ENCODE assay signal across 9 cellular contexts in genomic region chr1:234230414-234230862, GRCh38.
DNase-seq lines count a peak whose midpoint lies in the region; ATAC-seq and TF ChIP-seq lines count a peak whose summit lies in the region.
"Had no signal": no experiment of that assay in that cellular context is flagged by ENCODE, and none has a peak within 500 bp of the region (broad histone marks: within the 10 kb centered on the region; RNA-seq: fewer than 3 reads in every experiment).

No MANE protein-coding gene starts in this region.

- no peak for TF ChIP-seq RAD21 in neural cell (conservative IDR thresholded peaks at IDR 0.05)

- peak overlapping the region; percentile 10 for H3K27ac ChIP-seq in neural cell (ENCODE audit: low read length)

- H3K4me2 ChIP-seq in neural cell (ENCODE audit: low read length): no peak overlapping the region

- H3K9me3 ChIP-seq in neural cell (ENCODE audit: low read length): no peaks in the 10 kb centered on the region

- no peak for TF ChIP-seq EP300 in neural cell (conservative IDR thresholded peaks at IDR 0.05; ENCODE audit: poor library complexity, severe bottlenecking)

- H3K79me2 ChIP-seq in neural cell (replicated peaks; ENCODE audit: insufficient read depth, low read length): no peaks in the 10 kb centered on the region

- peak overlapping the region; percentile 37 for H3K4me3 ChIP-seq in neural cell (ENCODE audit: low read length)

- no peak for TF ChIP-seq CTCF in neural cell (IDR thresholded peaks at IDR 0.05; ENCODE audit: poor library complexity, severe bottlenecking)

- DNase-seq in NCI-H748 treated with DMSO at 0.1 percent for 48 hours (lab: John Stamatoyannopoulos, UW): peak; percentile 37
- DNase-seq in cerebellar nuclear complex (lab: John Stamatoyannopoulos, UW): no peak
- DNase-seq in SW 1271 (lab: John Stamatoyannopoulos, UW): no peak
- DNase-seq in NK-92 (lab: John Stamatoyannopoulos, UW; ENCODE audit: unreplicated experiment): no peak
- no peak for DNase-seq in posterior cingulate gyrus
- DNase-seq: left colon had no signal

- no peaks in the 10 kb centered on the region for H3K9me2 ChIP-seq in neural cell (ENCODE audit: insufficient read depth, low read length)

- ATAC-seq in GM18907 (IDR thresholded peaks at IDR 0.05; ENCODE audit: unreplicated experiment) (peak; percentile 79), HG02885 (IDR thresholded peaks at IDR 0.05; ENCODE audit: poor library complexity, unreplicated experiment) (peak; percentile 46)
- ATAC-seq: left colon had no signal

- no peaks in the 10 kb centered on the region for H4K20me1 ChIP-seq in neural cell (ENCODE audit: insufficient read depth)

- H2AFZ ChIP-seq in neural cell (ENCODE audit: low read depth, low read length): no peak overlapping the region

- no peaks in the 10 kb centered on the region for H3K27me3 ChIP-seq in neural cell (ENCODE audit: insufficient read depth, low read depth, low read length)

- H3K36me3 ChIP-seq in neural cell (ENCODE audit: insufficient read depth, low read length): no peaks in the 10 kb centered on the region

- no peak overlapping the region for H3K9ac ChIP-seq in neural cell (ENCODE audit: low read length)

- H3F3A ChIP-seq in neural cell (ENCODE audit: insufficient read depth, low read length, poor library complexity, severe bottlenecking): no peaks in the 10 kb centered on the region

- intact Hi-C loops in posterior cingulate gyrus (cut with DNase I): no loop called here

TF ChIP-seq in neural cell, 6 proteins besides CTCF, POLR2A, EP300 and RAD21:
- peak; percentile 22 for TF ChIP-seq POLR2AphosphoS5 (IDR thresholded peaks at IDR 0.05)
- TF ChIP-seq REST (IDR thresholded peaks at IDR 0.05; ENCODE audit: borderline replicate concordance): no peak
- TF ChIP-seq MXI1 (conservative IDR thresholded peaks at IDR 0.05; ENCODE audit: poor library complexity, severe bottlenecking): no peak
- TF ChIP-seq EZH2 (IDR thresholded peaks at IDR 0.05; ENCODE audit: borderline replicate concordance, insufficient read depth, low read length, poor library complexity, severe bottlenecking): no peak
